In the genomic region with DNA sequence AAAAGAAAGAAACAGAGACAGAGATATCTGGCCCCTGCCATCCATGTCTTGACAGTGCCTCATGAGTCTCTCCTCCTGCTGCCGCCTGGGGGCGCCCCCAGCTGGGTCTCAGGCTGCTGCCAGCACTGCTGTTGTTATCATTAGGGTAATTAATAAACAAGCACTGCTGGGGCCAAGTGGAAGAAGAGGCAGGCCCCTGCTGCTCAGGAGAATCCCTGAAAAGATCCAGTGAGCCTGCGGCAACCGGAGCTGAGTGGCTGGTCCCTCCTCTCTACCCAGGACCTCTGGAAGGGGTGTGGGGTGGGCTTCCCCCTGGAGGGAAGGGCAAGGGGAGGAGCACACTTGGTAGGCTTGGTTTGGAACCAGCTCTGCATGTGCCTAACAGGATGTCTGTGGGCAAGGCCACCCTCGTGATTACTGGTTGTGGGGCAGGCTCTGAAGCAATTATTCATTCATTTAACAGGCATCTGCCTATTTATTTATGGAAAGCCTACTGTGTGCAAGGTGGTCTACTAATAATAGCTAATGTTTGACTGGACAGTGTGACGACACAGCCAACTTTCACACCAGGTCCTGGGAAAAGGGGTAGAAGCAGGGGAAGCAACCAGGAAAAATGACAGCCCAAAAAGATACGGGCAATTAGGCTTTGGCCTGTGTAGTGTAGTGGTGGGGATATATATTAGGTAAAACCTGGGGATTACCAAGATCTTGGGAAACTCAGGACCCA, we compare ENCODE assay signal across 1 cellular context.
TF ChIP-seq lines count a peak whose summit lies in the region.

No MANE protein-coding gene starts in this region.

TF ChIP-seq in HEK293, 187 proteins besides CTCF, POLR2A, EP300 and RAD21 (continued from another document):
- no peak for TF ChIP-seq ZNF394 (tag by site-specific recombination; IDR thresholded peaks at IDR 0.05; ENCODE audit: borderline replicate concordance)
- no peak for TF ChIP-seq ZBTB8A (tag by site-specific recombination; IDR thresholded peaks at IDR 0.05)
- TF ChIP-seq ZEB2 (tag by site-specific recombination; IDR thresholded peaks at IDR 0.05) = peak; percentile 52; the same call in 1 of the 2 replicates
- no peak for TF ChIP-seq ZNF248 (tag by site-specific recombination; IDR thresholded peaks at IDR 0.05)
- TF ChIP-seq HIC1 (tag by site-specific recombination; IDR thresholded peaks at IDR 0.05) = no peak
- no peak for TF ChIP-seq ZNF362 (tag by site-specific recombination; IDR thresholded peaks at IDR 0.05)
- TF ChIP-seq PRDM1 (tag by site-specific recombination; IDR thresholded peaks at IDR 0.05) = no peak; the same call in 1 of the 2 replicates
- no peak for TF ChIP-seq ZNF623 (tag by site-specific recombination; IDR thresholded peaks at IDR 0.05)
- TF ChIP-seq ZNF391 (tag by site-specific recombination; IDR thresholded peaks at IDR 0.05; ENCODE audit: borderline replicate concordance, low read depth) = no peak
- TF ChIP-seq ZNF37A (tag by site-specific recombination; IDR thresholded peaks at IDR 0.05) = no peak
- no peak for TF ChIP-seq ZNF585B (tag by site-specific recombination; IDR thresholded peaks at IDR 0.05)
- peak; percentile 83 for TF ChIP-seq SP2 (tag by site-specific recombination; IDR thresholded peaks at IDR 0.05)
- TF ChIP-seq ZIC2 (tag by site-specific recombination; IDR thresholded peaks at IDR 0.05) = peak; percentile 95
- no peak for TF ChIP-seq ZFP3 (tag by site-specific recombination; IDR thresholded peaks at IDR 0.05; ENCODE audit: low read depth)
- TF ChIP-seq ZNF701 (tag by site-specific recombination; IDR thresholded peaks at IDR 0.05) = no peak
- TF ChIP-seq REPIN1 (tag by site-specific recombination; IDR thresholded peaks at IDR 0.05; ENCODE audit: low read depth) = no peak
- no peak for TF ChIP-seq PBX3 (CRISPR knock-in tag; IDR thresholded peaks at IDR 0.05)
- no peak for TF ChIP-seq KLF8 (tag by site-specific recombination; IDR thresholded peaks at IDR 0.05)
- peak; percentile 33; the same call in 1 of the 2 replicates for TF ChIP-seq ZXDB (tag by site-specific recombination; IDR thresholded peaks at IDR 0.05)
- peak; percentile 64 for TF ChIP-seq ZNF600 (tag by site-specific recombination; IDR thresholded peaks at IDR 0.05)
- TF ChIP-seq ZNF660 (tag by site-specific recombination; IDR thresholded peaks at IDR 0.05) = 0 out of 2 replicates have a peak, but pooled peaks have one; percentile 36
- no peak for TF ChIP-seq SCRT2 (tag by site-specific recombination; IDR thresholded peaks at IDR 0.05)
- TF ChIP-seq ZNF433 (tag by site-specific recombination; IDR thresholded peaks at IDR 0.05; ENCODE audit: low read depth) = no peak
- no peak for TF ChIP-seq ZNF624 (tag by site-specific recombination; IDR thresholded peaks at IDR 0.05)
- TF ChIP-seq ZNF169 (tag by site-specific recombination; IDR thresholded peaks at IDR 0.05) = no peak
TF ChIP-seq in HEK293: peak in this region for 19.
